Comparison of ENCODE assay signal across 20 cellular contexts in the genomic region with DNA sequence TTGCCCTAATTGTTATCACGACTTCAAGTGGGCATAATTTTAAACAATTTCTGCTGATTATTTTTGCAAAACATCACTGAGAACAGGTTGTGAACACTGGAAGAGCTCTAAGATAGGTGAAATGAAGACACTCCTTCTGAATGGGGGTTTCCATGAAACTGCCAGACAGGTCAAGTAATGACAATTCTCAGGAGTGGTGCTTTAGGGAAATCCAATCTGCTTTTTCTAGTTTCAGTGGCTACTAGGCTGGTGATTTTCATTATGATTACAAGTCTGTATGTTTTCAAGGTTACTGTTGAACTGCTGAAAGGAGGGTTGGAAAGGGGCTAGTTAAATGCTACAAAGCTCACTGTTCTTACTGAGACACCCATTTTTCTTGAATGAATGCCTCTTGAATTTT.
DNase-seq lines count a peak whose midpoint lies in the region; ATAC-seq and FAIRE-seq lines count a peak whose summit lies in the region.
"Had no signal": no experiment of that assay in that cellular context is flagged by ENCODE, and none has a peak within 500 bp of the region (broad histone marks: within the 10 kb centered on the region; RNA-seq: fewer than 3 reads in every experiment).

No MANE protein-coding gene starts in this region.

- no peak for FAIRE-seq in RCC 7860 (lab: Jason Lieb, UNC)
- FAIRE-seq: GM19239 had no signal

- H3K4me1 Mint-ChIP-seq in effector memory CD8-positive, alpha-beta T cell (ENCODE audit: low read depth in 2 of 2), result no peaks in the 10 kb centered on the region
- H3K4me1 Mint-ChIP-seq: IgD-negative memory B cell had no signal

- H2BK12ac ChIP-seq in neuronal stem cell (ENCODE audit: low read length), result no peak overlapping the region

- H3K4me2 ChIP-seq in neuronal stem cell (ENCODE audit: insufficient read depth, low read length, poor library complexity, severe bottlenecking), result no peak overlapping the region

- H3K79me1 ChIP-seq in neuronal stem cell (ENCODE audit: low read depth, low read length), result no peaks in the 10 kb centered on the region

- H3K4me3 ChIP-seq in neuronal stem cell (ENCODE audit: low read length in 2 of 2), result no peak overlapping the region
- H3K4me3 ChIP-seq in MG63, result no peak overlapping the region

- no peak overlapping the region for H3K4ac ChIP-seq in neuronal stem cell (ENCODE audit: low read length)

- ATAC-seq in GM19035 (IDR thresholded peaks at IDR 0.05; ENCODE audit: unreplicated experiment) (peak; percentile 56), HG03432 (IDR thresholded peaks at IDR 0.05; ENCODE audit: unreplicated experiment) (peak; percentile 65)
- no peak for ATAC-seq in effector memory CD8-positive, alpha-beta T cell (replicated peaks)

- no peaks in the 10 kb centered on the region for H3K27me3 Mint-ChIP-seq in effector memory CD8-positive, alpha-beta T cell
- H3K27me3 Mint-ChIP-seq: CD4-positive, alpha-beta T cell; IgD-negative memory B cell had no signal

- no peak overlapping the region for H3K23ac ChIP-seq in neuronal stem cell (ENCODE audit: low read depth, low read length, poor library complexity)

- peak; percentile 19 for DNase-seq in NCI-H69 (lab: John Stamatoyannopoulos, UW)
- DNase-seq in neuronal stem cell (ENCODE audit: low spot score), result no peak
- DNase-seq in MG63, result no peak
- DNase-seq in RCC 7860 (ENCODE audit: low spot score), result no peak
- no peak for DNase-seq in effector memory CD8-positive, alpha-beta T cell
- DNase-seq: CD4-positive, alpha-beta T cell; COR-L47; DMS79; H7; Kasumi-1; NCI-H1092; NCI-H1436; NCI-H187 treated with DMSO at 0.1 percent for 48 hours; NCI-H524 treated with DMSO at 0.1 percent for 48 hours; Right ventricle myocardium superior had no signal

- H3K36me3 Mint-ChIP-seq in effector memory CD8-positive, alpha-beta T cell (ENCODE audit: insufficient read depth), result no peaks in the 10 kb centered on the region

- no peaks in the 10 kb centered on the region for H3K36me3 ChIP-seq in neuronal stem cell (replicated peaks in 1 of 2; ENCODE audit: control insufficient read depth in 2 of 2, insufficient read depth in 2 of 2, low read length in 2 of 2)
- no peaks in the 10 kb centered on the region for H3K36me3 ChIP-seq in MG63

- no CpG with 5 or more reads among the region's 1 CpG for WGBS in neuronal stem cell (ENCODE audit: extremely low coverage in 2 of 2, insufficient read length in 2 of 2, insufficient replicate concordance in 1 of 2), 2 donors

- H3K27me3 ChIP-seq in neuronal stem cell (ENCODE audit: control insufficient read depth in 3 of 3, insufficient read depth in 3 of 3, low read depth in 1 of 3, low read length in 3 of 3) (no peaks in the 10 kb centered on the region), MG63 (no peaks in the 10 kb centered on the region)

- no peak overlapping the region for H2AK5ac ChIP-seq in neuronal stem cell (ENCODE audit: low read depth, low read length)

- peaks cover 5 to 16% of the 10 kb centered on the region in 2 donors for H3K9me3 Mint-ChIP-seq in effector memory CD8-positive, alpha-beta T cell
- H3K9me3 Mint-ChIP-seq: CD4-positive, alpha-beta T cell had no signal

- no peak overlapping the region for H3K27ac Mint-ChIP-seq in effector memory CD8-positive, alpha-beta T cell
- H3K27ac Mint-ChIP-seq: CD4-positive, alpha-beta T cell; IgD-negative memory B cell; T-helper 1 cell treated with Interleukin-12 subunit alpha and Interleukin-12 subunit beta and Interleukin-4 antibody, amounts not matched to agents 30 μg/mL and 1 μg/mL, for 36 hours had no signal

- H3K14ac ChIP-seq in neuronal stem cell (ENCODE audit: low read length), result no peak overlapping the region

- no peak overlapping the region for H3K4me3 Mint-ChIP-seq in effector memory CD8-positive, alpha-beta T cell
- H3K4me3 Mint-ChIP-seq: CD4-positive, alpha-beta T cell; IgD-negative memory B cell; T-helper 1 cell treated with Interleukin-12 subunit alpha and Interleukin-12 subunit beta and Interleukin-4 antibody, amounts not matched to agents 30 μg/mL and 1 μg/mL, for 36 hours had no signal

- H2BK5ac ChIP-seq in neuronal stem cell (ENCODE audit: low read length), result no peak overlapping the region

- no peak overlapping the region for H4K8ac ChIP-seq in neuronal stem cell (ENCODE audit: low read depth, low read length)

- H3K18ac ChIP-seq in neuronal stem cell (ENCODE audit: low read length), result no peak overlapping the region

- no peak overlapping the region for H3K9ac ChIP-seq in neuronal stem cell (ENCODE audit: low read depth, low read length, poor library complexity)

- H4K91ac ChIP-seq in neuronal stem cell (ENCODE audit: low read depth, low read length, poor library complexity), result no peak overlapping the region

- H3K27ac ChIP-seq in neuronal stem cell (replicated peaks; ENCODE audit: low read length), result no peak overlapping the region

- no peaks in the 10 kb centered on the region for H3K4me1 ChIP-seq in neuronal stem cell (ENCODE audit: control insufficient read depth in 2 of 2, insufficient read depth in 1 of 2, low read depth in 1 of 2, low read length in 2 of 2)

- H2BK15ac ChIP-seq in neuronal stem cell (ENCODE audit: low read length), result no peak overlapping the region

- no peak overlapping the region for H2BK120ac ChIP-seq in neuronal stem cell (ENCODE audit: low read depth, low read length)

- peak overlapping the region; percentile 48 for H2AFZ ChIP-seq in neuronal stem cell (ENCODE audit: low read length)

- H3K9me3 ChIP-seq in neuronal stem cell (replicated peaks in 1 of 2; ENCODE audit: control insufficient read depth in 2 of 2, insufficient read depth in 1 of 2, low read depth in 1 of 2, low read length in 2 of 2) (no peaks in the 10 kb centered on the region), MG63 (no peaks in the 10 kb centered on the region; the same call in 1 of the 2 replicates)
